Comparison of ENCODE assay signal across 8 cellular contexts in the genomic region with DNA sequence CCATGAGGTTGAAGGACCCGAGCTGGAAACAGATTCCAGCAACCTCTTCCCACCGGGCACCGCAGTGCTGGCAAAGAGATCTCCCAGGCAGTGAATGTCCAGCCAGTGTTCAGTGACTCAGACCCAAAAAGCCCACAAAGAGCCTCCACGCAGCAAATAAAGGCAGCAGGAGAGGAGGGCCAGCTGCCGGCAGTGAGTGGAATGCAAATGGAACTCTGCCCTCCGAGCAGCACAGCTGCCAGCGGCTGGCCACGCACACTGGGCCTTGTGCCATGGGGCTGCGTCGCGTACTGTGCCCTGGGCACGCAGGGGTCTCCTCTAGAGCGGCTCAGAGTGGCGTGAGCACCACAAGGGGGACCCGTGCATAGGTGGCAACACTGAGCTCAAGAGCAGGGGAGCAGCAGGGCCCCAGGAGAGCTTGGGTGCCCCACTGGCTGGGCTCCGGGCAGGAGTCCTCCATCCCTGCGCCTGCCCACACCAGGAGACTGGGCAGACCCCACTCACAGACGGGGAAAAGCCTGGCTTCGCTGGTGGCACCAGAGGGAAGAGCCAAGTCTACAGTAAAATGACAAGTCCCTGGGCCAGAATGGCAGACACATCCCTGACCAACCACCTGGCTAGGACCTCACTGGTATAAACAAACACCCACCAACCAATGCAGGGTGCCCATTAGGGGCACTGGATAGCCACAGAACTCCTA. TPM values are rescaled to one million over a fixed set of nuclear protein-coding genes. Genes with fewer than 3 reads are reported as not detected.
DNase-seq lines count a peak whose midpoint lies in the region; ATAC-seq and TF ChIP-seq lines count a peak whose summit lies in the region.
"Not testable (repeated sequence)": the region's sequence is repeated elsewhere in the genome, so short reads cannot be mapped to it uniquely, and the experiment has no call there.

No MANE protein-coding gene starts in this region.

- not testable (repeated sequence) for H3K4me1 Mint-ChIP-seq in activated naive CD8-positive, alpha-beta T cell treated with anti-CD3 and anti-CD28 coated beads, Interleukin-2, amount 10 ng/mL, durations not matched to agents 7 days and 5 days

- POLR2A ChIA-PET in activated naive CD8-positive, alpha-beta T cell treated with anti-CD3 and anti-CD28 coated beads, Interleukin-2, amount 10 ng/mL, durations not matched to agents 7 days and 5 days (lab: Charles Lee), result not testable (repeated sequence)

- H3K27me3 ChIP-seq in WERI-Rb-1 (ENCODE audit: insufficient read depth, low read depth, severe bottlenecking); dorsolateral prefrontal cortex; prostate gland (replicated peaks; ENCODE audit: insufficient read depth); testis: not testable (repeated sequence)

- intact Hi-C loops in dorsolateral prefrontal cortex (cut with DNase I); left ventricle myocardium superior (cut with micrococcal nuclease); prostate gland (cut with DNase I); testis (cut with DNase I; ENCODE audit: low total_unique reads): not testable (repeated sequence)

- not testable (repeated sequence) for ATAC-seq in activated naive CD8-positive, alpha-beta T cell treated with anti-CD3 and anti-CD28 coated beads, Interleukin-2, amount 10 ng/mL, durations not matched to agents 7 days and 5 days (ENCODE audit: low read depth); left ventricle myocardium superior

- not testable (repeated sequence) for TF ChIP-seq POLR2A in prostate gland (IDR thresholded peaks at IDR 0.05); testis (IDR thresholded peaks at IDR 0.05)

- H3K9me3 ChIP-seq in WERI-Rb-1 (ENCODE audit: severe bottlenecking); prostate gland; testis: not testable (repeated sequence)

- not testable (repeated sequence) for H3K9me3 Mint-ChIP-seq in activated naive CD8-positive, alpha-beta T cell treated with anti-CD3 and anti-CD28 coated beads, Interleukin-2, amount 10 ng/mL, durations not matched to agents 7 days and 5 days

- not testable (repeated sequence) for H3K4me3 Mint-ChIP-seq in activated naive CD8-positive, alpha-beta T cell treated with anti-CD3 and anti-CD28 coated beads, Interleukin-2, amount 10 ng/mL, durations not matched to agents 7 days and 5 days

- H3K4me3 ChIP-seq in WERI-Rb-1 (ENCODE audit: low read depth, low read length); dorsolateral prefrontal cortex; prostate gland; testis: not testable (repeated sequence)

- 66% methylated on average over 7 of the region's 19 CpGs for WGBS in prostate gland
- 86% methylated on average over 7 of the region's 19 CpGs; no CpG with 5 or more reads in 1 of the 2 donors for WGBS in testis, 2 donors

- H3K27ac ChIP-seq in WERI-Rb-1, prostate gland, testis: not testable (repeated sequence)
- H3K27ac ChIP-seq in dorsolateral prefrontal cortex, result peak overlapping the region in 14 of 59 donors; percentile 13 to 81 (median 62)

- H3K27me3 Mint-ChIP-seq in activated naive CD8-positive, alpha-beta T cell treated with anti-CD3 and anti-CD28 coated beads, Interleukin-2, amount 10 ng/mL, durations not matched to agents 7 days and 5 days, result not testable (repeated sequence)

- not testable (repeated sequence) for TF ChIP-seq CTCF in WERI-Rb-1 (IDR thresholded peaks at IDR 0.05; ENCODE audit: low read depth, low read length); prostate gland (IDR thresholded peaks at IDR 0.05); testis (IDR thresholded peaks at IDR 0.05)
- TF ChIP-seq CTCF in dorsolateral prefrontal cortex (IDR thresholded peaks at IDR 0.05 in 54 of 56, conservative IDR thresholded peaks at IDR 0.05 in 2 of 56; ENCODE audit: low read depth in 1 of 56, partially characterized antibody in 56 of 56), result peak in 1 of 56 donors; percentile 11

- H3K36me3 ChIP-seq in WERI-Rb-1, result peaks cover 30% of the 10 kb centered on the region
- not testable (repeated sequence) for H3K36me3 ChIP-seq in prostate gland; testis (ENCODE audit: low read depth, missing control alignments)

- not testable (repeated sequence) for H3K4me1 ChIP-seq in prostate gland (replicated peaks); testis

- not testable (repeated sequence) for H3K36me3 Mint-ChIP-seq in activated naive CD8-positive, alpha-beta T cell treated with anti-CD3 and anti-CD28 coated beads, Interleukin-2, amount 10 ng/mL, durations not matched to agents 7 days and 5 days

- not testable (repeated sequence) for H3K27ac Mint-ChIP-seq in activated naive CD8-positive, alpha-beta T cell treated with anti-CD3 and anti-CD28 coated beads, Interleukin-2, amount 10 ng/mL, durations not matched to agents 7 days and 5 days

- peak; percentile 63 for DNase-seq in LHCN-M2 (ENCODE audit: low read depth)
- peak; percentile 1 for DNase-seq in WERI-Rb-1
- peak; percentile 12 for DNase-seq in activated naive CD8-positive, alpha-beta T cell treated with anti-CD3 and anti-CD28 coated beads, Interleukin-2, amount 10 ng/mL, durations not matched to agents 7 days and 5 days
- DNase-seq in dorsolateral prefrontal cortex, result peak in 6 of 10 donors; percentile 2 to 60 (median 37)
- DNase-seq in left ventricle myocardium superior, result peak; percentile 11
- DNase-seq in mesenteric fat pad (ENCODE audit: low spot score), result peak; percentile 22
- DNase-seq in prostate gland (ENCODE audit: low spot score), result peak; percentile 1
- peak; percentile 10 for DNase-seq in testis

RNA-seq across cellular contexts. Expression of gene POLR2J, which starts 3.8 kb away (rescaled TPM):
- 25.1 and 42.8 TPM in 2 replicates for total RNA-seq in LHCN-M2 (2014; rRNA removed)
- 175 TPM for polyA plus RNA-seq in LHCN-M2 (2012)
- total RNA-seq in activated naive CD8-positive, alpha-beta T cell treated with anti-CD3 and anti-CD28 coated beads, Interleukin-2, amount 10 ng/mL, durations not matched to agents 7 days and 5 days, result 10 to 100 TPM; 48.3 to 53.6 TPM
- total RNA-seq in dorsolateral prefrontal cortex, result 10 to 100 TPM; 24.6 to 54.2 (median 35.4) TPM
- 49.6 TPM for total RNA-seq in left ventricle myocardium superior
- 43.6 TPM for total RNA-seq in mesenteric fat pad
- 10 to 100 TPM; 23.2 to 46.4 TPM for total RNA-seq in prostate gland
- 10 to 100 TPM; 33.9 to 46.0 TPM for total RNA-seq in testis
- 73.1 TPM for polyA plus RNA-seq in testis (ENCODE audit: insufficient read depth, low read depth, low replicate concordance)

RNA-seq across cellular contexts. Expression of gene LRWD1, which starts 10.1 kb away (rescaled TPM):
- total RNA-seq in LHCN-M2 (2014; rRNA removed) (58.7 and 79.6 TPM in 2 replicates), dorsolateral prefrontal cortex (10 to 100 TPM; 14.1 to 36.1 (median 21.8) TPM), left ventricle myocardium superior (10.4 TPM), mesenteric fat pad (14.8 TPM), prostate gland (10 to 100 TPM; 12.8 to 57.7 TPM), testis (100 to 1,000 TPM; 221 to 350 TPM)
- 31.1 TPM for polyA plus RNA-seq in LHCN-M2 (2012)
- total RNA-seq in activated naive CD8-positive, alpha-beta T cell treated with anti-CD3 and anti-CD28 coated beads, Interleukin-2, amount 10 ng/mL, durations not matched to agents 7 days and 5 days, result 10 to 100 TPM; 14.7 to 15.8 TPM
- polyA plus RNA-seq in testis (ENCODE audit: insufficient read depth, low read depth, low replicate concordance), result 540 TPM

RNA-seq across cellular contexts. Expression of gene ALKBH4, which starts 10.2 kb away (rescaled TPM):
- total RNA-seq in LHCN-M2 (2014; rRNA removed), result 20.4 and 25.5 TPM in 2 replicates
- polyA plus RNA-seq in LHCN-M2 (2012), result 10.6 TPM
- 10 to 100 TPM; 12.5 to 14.0 TPM for total RNA-seq in activated naive CD8-positive, alpha-beta T cell treated with anti-CD3 and anti-CD28 coated beads, Interleukin-2, amount 10 ng/mL, durations not matched to agents 7 days and 5 days
- total RNA-seq in dorsolateral prefrontal cortex, result 10 to 100 TPM; 10.9 to 25.9 (median 16.9) TPM
- 4.5 TPM for total RNA-seq in left ventricle myocardium superior
- total RNA-seq in mesenteric fat pad, result 7.0 TPM
- 10 to 100 TPM; 25.2 to 27.0 TPM for total RNA-seq in prostate gland
- 10 to 100 TPM; 26.7 to 27.7 TPM for total RNA-seq in testis
- 9.3 TPM for polyA plus RNA-seq in testis (ENCODE audit: insufficient read depth, low read depth, low replicate concordance)

RNA-seq across cellular contexts. Expression of gene ORAI2, which starts 41.5 kb away (rescaled TPM):
- total RNA-seq in LHCN-M2 (2014; rRNA removed) (69.7 and 86.8 TPM in 2 replicates), dorsolateral prefrontal cortex (10 to 100 TPM; 18.2 to 90.7 (median 42.4) TPM), left ventricle myocardium superior (3.1 TPM), mesenteric fat pad (33.7 TPM), prostate gland (10 to 100 TPM; 20.5 to 24.8 TPM), testis (10 to 100 TPM in 1 of 2 donors, 1 to 10 TPM in 1; 9.7 to 10.3 TPM)
- 58.9 TPM for polyA plus RNA-seq in LHCN-M2 (2012)
- 10 to 100 TPM; 51.9 to 58.3 TPM for total RNA-seq in activated naive CD8-positive, alpha-beta T cell treated with anti-CD3 and anti-CD28 coated beads, Interleukin-2, amount 10 ng/mL, durations not matched to agents 7 days and 5 days
- 9.9 TPM for polyA plus RNA-seq in testis (ENCODE audit: insufficient read depth, low read depth, low replicate concordance)

RNA-seq across cellular contexts. Expression of gene RASA4B, which starts 42.7 kb away (rescaled TPM):
- total RNA-seq in LHCN-M2 (2014; rRNA removed), result 0.40 and 1.2 TPM in 2 replicates
- 10.3 TPM for polyA plus RNA-seq in LHCN-M2 (2012)
- total RNA-seq in activated naive CD8-positive, alpha-beta T cell treated with anti-CD3 and anti-CD28 coated beads, Interleukin-2, amount 10 ng/mL, durations not matched to agents 7 days and 5 days, result 10 to 100 TPM; 16.2 to 18.0 TPM
- 10 to 100 TPM; 10.1 to 61.2 (median 26.8) TPM for total RNA-seq in dorsolateral prefrontal cortex
- 7.5 TPM for total RNA-seq in left ventricle myocardium superior
- total RNA-seq in mesenteric fat pad, result 16.3 TPM
- 10 to 100 TPM in 1 of 2 donors, 1 to 10 TPM in 1; 2.0 to 25.7 TPM for total RNA-seq in prostate gland
- total RNA-seq in testis, result 10 to 100 TPM; 11.5 to 15.7 TPM
- 18.5 TPM for polyA plus RNA-seq in testis (ENCODE audit: insufficient read depth, low read depth, low replicate concordance)

Comparison
In these comparisons a context has a peak if more than half of its experiments do, and no peak if none do; other contexts are left out.
1. DNase-seq: peak in every context shown above with its lines; median percentile 63 in LHCN-M2; 37 in dorsolateral prefrontal cortex; 22 in mesenteric fat pad; 12 in activated naive CD8-positive, alpha-beta T cell treated with anti-CD3 and anti-CD28 coated beads, Interleukin-2, amount 10 ng/mL, durations not matched to agents 7 days and 5 days; 11 in left ventricle myocardium superior; 10 in testis; 1 in WERI-Rb-1; 1 in prostate gland.